16 cellular contexts compared by ENCODE assay signal in the genomic region with DNA sequence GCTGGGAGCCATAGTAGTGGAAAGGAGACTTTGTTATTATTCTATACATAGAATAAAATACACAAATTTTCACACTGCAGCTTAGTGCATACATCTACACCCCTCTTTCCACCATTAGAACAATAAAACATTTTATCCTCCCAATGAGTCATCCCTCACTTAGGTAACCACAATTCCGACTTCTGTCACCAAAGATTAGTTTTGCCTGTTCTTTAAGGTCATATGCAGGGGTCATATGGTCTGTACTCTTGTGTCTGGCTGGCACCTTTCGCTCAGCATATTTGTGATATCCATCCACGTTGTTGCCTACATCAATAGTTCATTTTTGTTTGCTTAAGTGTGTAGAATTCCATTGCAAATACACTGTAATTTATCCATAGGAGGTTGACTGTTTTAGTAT. TPM values are rescaled to one million over a fixed set of nuclear protein-coding genes. Genes with fewer than 3 reads are reported as not detected.
A peak's percentile ranks its signal among the peaks of the same experiment; 100 is the strongest.
DNase-seq lines count a peak whose midpoint lies in the region; FAIRE-seq and TF ChIP-seq lines count a peak whose summit lies in the region.
"Had no signal": no experiment of that assay in that cellular context is flagged by ENCODE, and none has a peak within 500 bp of the region (broad histone marks: within the 10 kb centered on the region; RNA-seq: fewer than 3 reads in every experiment).

No MANE protein-coding gene starts in this region.

- peaks cover 29% of the 10 kb centered on the region for H3K79me2 ChIP-seq in SK-N-SH (ENCODE audit: insufficient read depth)

- POLR2A ChIA-PET in SK-N-SH (lab: Yijun Ruan, JAX), result no interaction called here
- POLR2A ChIA-PET in activated CD4-positive, alpha-beta memory T cell treated with anti-CD3 and anti-CD28 coated beads, Interleukin-2, amount 10 ng/mL, durations not matched to agents 7 days and 5 days (lab: Charles Lee), result no interaction called here

- H3K9me3 ChIP-seq in SK-N-SH, result no peaks in the 10 kb centered on the region
- H3K9me3 ChIP-seq: gastrocnemius medialis, lower lobe of right lung had no signal

- H3K4me1 Mint-ChIP-seq in activated CD4-positive, alpha-beta memory T cell treated with anti-CD3 and anti-CD28 coated beads, Interleukin-2, amount 10 ng/mL, durations not matched to agents 7 days and 5 days, result peaks cover 30% of the 10 kb centered on the region

- no peak overlapping the region for H3K4me3 ChIP-seq in SK-N-SH (ENCODE audit: low read depth in 2 of 2, low read length in 1 of 2)
- H3K4me3 ChIP-seq in epithelial cell of esophagus (ENCODE audit: low read length), result no peak overlapping the region
- H3K4me3 ChIP-seq: gastrocnemius medialis, lower lobe of right lung had no signal

- TF ChIP-seq RAD21 in SK-N-SH (IDR thresholded peaks at IDR 0.05; ENCODE audit: low read length), result no peak

- intact Hi-C loops in cardiac septum (cut with DNase I), result loop anchor here (5.0 to 10.0 kb wide), 4 partner anchors 177 to 373 kb away; no protein-coding TSS in a partner anchor

- peaks cover 23% of the 10 kb centered on the region for H4K20me1 ChIP-seq in SK-N-SH (ENCODE audit: insufficient read depth)

- no peak overlapping the region for H3K4me3 Mint-ChIP-seq in activated CD4-positive, alpha-beta memory T cell treated with anti-CD3 and anti-CD28 coated beads, Interleukin-2, amount 10 ng/mL, durations not matched to agents 7 days and 5 days
- H3K4me3 Mint-ChIP-seq: activated naive CD4-positive, alpha-beta T cell treated with anti-CD3 and anti-CD28 coated beads for 36 hours; endodermal cell had no signal

- H3K4me1 ChIP-seq in SK-N-SH (ENCODE audit: control insufficient read depth in 1 of 2, insufficient read depth in 2 of 2, low read depth in 1 of 2, low read length in 1 of 2), result peaks cover 4 to 17% of the 10 kb centered on the region in 2 experiments; a peak in 3 of 4 replicates

- H2AFZ ChIP-seq in SK-N-SH (ENCODE audit: low read depth), result no peak overlapping the region

- peaks cover 0 to under 1% of the 10 kb centered on the region in 2 experiments for H3K36me3 ChIP-seq in SK-N-SH (replicated peaks in 1 of 2; ENCODE audit: control insufficient read depth in 1 of 2, insufficient read depth in 2 of 2, low read length in 1 of 2)
- H3K36me3 ChIP-seq: gastrocnemius medialis, lower lobe of right lung had no signal

- no peak overlapping the region for H3K4me2 ChIP-seq in SK-N-SH
- H3K4me2 ChIP-seq: KMS-11 had no signal

- FAIRE-seq in HTR-8/SVneo (lab: Jason Lieb, UNC), result no peak
- FAIRE-seq: D721Med had no signal

- no peaks in the 10 kb centered on the region for H3K9me2 ChIP-seq in SK-N-SH

- peaks cover 24% of the 10 kb centered on the region for H3K27me3 Mint-ChIP-seq in activated CD4-positive, alpha-beta memory T cell treated with anti-CD3 and anti-CD28 coated beads, Interleukin-2, amount 10 ng/mL, durations not matched to agents 7 days and 5 days

- 45% methylated on average over 3 of the region's 3 CpGs for WGBS in SK-N-SH (ENCODE audit: low lambda C conversion rate)

- H3K36me3 Mint-ChIP-seq in activated CD4-positive, alpha-beta memory T cell treated with anti-CD3 and anti-CD28 coated beads, Interleukin-2, amount 10 ng/mL, durations not matched to agents 7 days and 5 days (ENCODE audit: low read depth), result peaks cover 22% of the 10 kb centered on the region

- H3K9ac ChIP-seq in SK-N-SH, result no peak overlapping the region
- H3K9ac ChIP-seq: KMS-11 had no signal

- no peak overlapping the region for H3K27ac ChIP-seq in SK-N-SH (ENCODE audit: low read depth in 2 of 2, low read length in 1 of 2)
- H3K27ac ChIP-seq: gastrocnemius medialis, KMS-11, lower lobe of right lung had no signal

- peaks cover 9% of the 10 kb centered on the region for H3F3A ChIP-seq in SK-N-SH (replicated peaks; ENCODE audit: insufficient read depth)

- no peaks in the 10 kb centered on the region; the same call in 1 of the 2 replicates for H3K27me3 ChIP-seq in SK-N-SH (ENCODE audit: insufficient read depth)
- H3K27me3 ChIP-seq: gastrocnemius medialis had no signal

- TF ChIP-seq CTCF in SK-N-SH (IDR thresholded peaks at IDR 0.05) (no peak), epithelial cell of esophagus (IDR thresholded peaks at IDR 0.05; ENCODE audit: insufficient read depth, low read depth, low read length, missing control alignments) (no peak)

- no peak for TF ChIP-seq EP300 in SK-N-SH (IDR thresholded peaks at IDR 0.05; ENCODE audit: borderline replicate concordance in 1 of 2, low read depth in 1 of 2, low read length in 1 of 2)

- no peaks in the 10 kb centered on the region for H3K9me3 Mint-ChIP-seq in activated CD4-positive, alpha-beta memory T cell treated with anti-CD3 and anti-CD28 coated beads, Interleukin-2, amount 10 ng/mL, durations not matched to agents 7 days and 5 days
- H3K9me3 Mint-ChIP-seq: activated naive CD4-positive, alpha-beta T cell treated with anti-CD3 and anti-CD28 coated beads for 36 hours; endodermal cell had no signal

- CTCF ChIA-PET in SK-N-SH (lab: Yijun Ruan, JAX), result interaction anchor here (2.5 kb wide), 1 partner anchor 218 kb away, joined by 15 read pairs; no protein-coding TSS in a partner anchor
- CTCF ChIA-PET in activated CD4-positive, alpha-beta memory T cell treated with anti-CD3 and anti-CD28 coated beads, Interleukin-2, amount 10 ng/mL, durations not matched to agents 7 days and 5 days (lab: Charles Lee), result no interaction called here

- H3K27ac Mint-ChIP-seq in activated CD4-positive, alpha-beta memory T cell treated with anti-CD3 and anti-CD28 coated beads, Interleukin-2, amount 10 ng/mL, durations not matched to agents 7 days and 5 days, result no peak overlapping the region
- H3K27ac Mint-ChIP-seq: activated naive CD4-positive, alpha-beta T cell treated with anti-CD3 and anti-CD28 coated beads for 36 hours; endodermal cell had no signal

- peak; percentile 71 for DNase-seq in COLO829 (ENCODE audit: low spot score)
- peak; percentile 29 for DNase-seq in HTR-8/SVneo (ENCODE audit: insufficient read length, low spot score)
- no peak for DNase-seq in SK-N-SH
- peak; percentile 46 for DNase-seq in epithelial cell of esophagus (ENCODE audit: low read depth)
- no peak for DNase-seq in DMS79 treated with DMSO at 0.1 percent for 48 hours (lab: John Stamatoyannopoulos, UW)
- no peak for DNase-seq in cardiac septum (ENCODE audit: low spot score)
- DNase-seq in activated CD4-positive, alpha-beta memory T cell treated with anti-CD3 and anti-CD28 coated beads, Interleukin-2, amount 10 ng/mL, durations not matched to agents 7 days and 5 days, result no peak
- no peak for DNase-seq in epidermal melanocyte (ENCODE audit: insufficient read length, low spot score)
- DNase-seq: activated naive CD4-positive, alpha-beta T cell treated with anti-CD3 and anti-CD28 coated beads for 36 hours; central memory CD4-positive, alpha-beta T cell; endodermal cell; gastrocnemius medialis; lower lobe of right lung; NCI-H1694 treated with DMSO at 0.1 percent for 48 hours had no signal

TF ChIP-seq in SK-N-SH, 30 proteins besides CTCF, POLR2A, EP300 and RAD21 (continues in another document):
- TF ChIP-seq CHD2 (IDR thresholded peaks at IDR 0.05; ENCODE audit: low read length, partially characterized antibody) (no peak), FOSL2 (IDR thresholded peaks at IDR 0.05; ENCODE audit: borderline replicate concordance, low read depth) (peak; percentile 43; the same call in 1 of the 2 replicates), ELF1 (IDR thresholded peaks at IDR 0.05) (no peak), MXI1 (IDR thresholded peaks at IDR 0.05; ENCODE audit: low read depth, low read length) (no peak), RFX5 (IDR thresholded peaks at IDR 0.05; ENCODE audit: low read length) (no peak), TCF12 (IDR thresholded peaks at IDR 0.05) (peak; percentile 63), TEAD4 (IDR thresholded peaks at IDR 0.05; ENCODE audit: borderline replicate concordance, insufficient read depth) (no peak), NFIC (IDR thresholded peaks at IDR 0.05; ENCODE audit: borderline replicate concordance) (no peak), EZH2phosphoT487 (IDR thresholded peaks at IDR 0.05; ENCODE audit: borderline replicate concordance, low read depth) (no peak), GATA2 (CRISPR knock-in tag; IDR thresholded peaks at IDR 0.05) (no peak), MEF2A (IDR thresholded peaks at IDR 0.05; ENCODE audit: borderline replicate concordance, low read depth) (no peak), FOXM1 (IDR thresholded peaks at IDR 0.05; ENCODE audit: low read depth) (no peak), SIN3A (IDR thresholded peaks at IDR 0.05; ENCODE audit: borderline replicate concordance, low read depth, low read length) (no peak), RCOR1 (IDR thresholded peaks at IDR 0.05; ENCODE audit: low read length) (no peak), YY1 (IDR thresholded peaks at IDR 0.05; ENCODE audit: low read depth) (no peak), NRF1 (IDR thresholded peaks at IDR 0.05; ENCODE audit: low read depth, low read length) (no peak)
- TF ChIP-seq, protein P1, sequence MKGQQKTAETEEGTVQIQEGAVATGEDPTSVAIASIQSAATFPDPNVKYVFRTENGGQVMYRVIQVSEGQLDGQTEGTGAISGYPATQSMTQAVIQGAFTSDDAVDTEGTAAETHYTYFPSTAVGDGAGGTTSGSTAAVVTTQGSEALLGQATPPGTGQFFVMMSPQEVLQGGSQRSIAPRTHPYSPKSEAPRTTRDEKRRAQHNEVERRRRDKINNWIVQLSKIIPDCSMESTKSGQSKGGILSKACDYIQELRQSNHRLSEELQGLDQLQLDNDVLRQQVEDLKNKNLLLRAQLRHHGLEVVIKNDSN (IDR thresholded peaks at IDR 0.05; ENCODE audit: borderline replicate concordance, low read depth), result no peak
- TF ChIP-seq, protein P2, sequence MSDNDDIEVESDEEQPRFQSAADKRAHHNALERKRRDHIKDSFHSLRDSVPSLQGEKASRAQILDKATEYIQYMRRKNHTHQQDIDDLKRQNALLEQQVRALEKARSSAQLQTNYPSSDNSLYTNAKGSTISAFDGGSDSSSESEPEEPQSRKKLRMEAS (IDR thresholded peaks at IDR 0.05; ENCODE audit: low read depth), result no peak
- TF ChIP-seq, protein P3, sequence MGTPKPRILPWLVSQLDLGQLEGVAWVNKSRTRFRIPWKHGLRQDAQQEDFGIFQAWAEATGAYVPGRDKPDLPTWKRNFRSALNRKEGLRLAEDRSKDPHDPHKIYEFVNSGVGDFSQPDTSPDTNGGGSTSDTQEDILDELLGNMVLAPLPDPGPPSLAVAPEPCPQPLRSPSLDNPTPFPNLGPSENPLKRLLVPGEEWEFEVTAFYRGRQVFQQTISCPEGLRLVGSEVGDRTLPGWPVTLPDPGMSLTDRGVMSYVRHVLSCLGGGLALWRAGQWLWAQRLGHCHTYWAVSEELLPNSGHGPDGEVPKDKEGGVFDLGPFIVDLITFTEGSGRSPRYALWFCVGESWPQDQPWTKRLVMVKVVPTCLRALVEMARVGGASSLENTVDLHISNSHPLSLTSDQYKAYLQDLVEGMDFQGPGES (IDR thresholded peaks at IDR 0.05; ENCODE audit: low read depth, low read length), result no peak

RNA-seq across cellular contexts. Expression of a gene that starts 2.4 kb away (rescaled TPM):
- 3.2 and 3.6 TPM in 2 replicates for polyA plus RNA-seq in SK-N-SH (2012; rRNA removed)
- 5.4 and 6.1 TPM in 2 replicates for polyA plus RNA-seq in SK-N-SH (2012; cell fraction: cytosol; rRNA removed)
- 1.7 and 4.1 TPM in 2 replicates for polyA plus RNA-seq in SK-N-SH (2012; cell fraction: nucleus; rRNA removed)
- total RNA-seq in cardiac septum, result 11.0 TPM
- total RNA-seq in activated CD4-positive, alpha-beta memory T cell treated with anti-CD3 and anti-CD28 coated beads, Interleukin-2, amount 10 ng/mL, durations not matched to agents 7 days and 5 days, result 10 to 100 TPM; 17.5 to 17.6 TPM

Comparison
In these comparisons a context has a peak if more than half of its experiments do, and no peak if none do; other contexts are left out.
1. DNase-seq: peak in COLO829 (single experiment), HTR-8/SVneo (single experiment) and epithelial cell of esophagus (single experiment); none in SK-N-SH (single experiment), DMS79 treated with DMSO at 0.1 percent for 48 hours (single experiment), cardiac septum (single experiment), activated CD4-positive, alpha-beta memory T cell treated with anti-CD3 and anti-CD28 coated beads, Interleukin-2, amount 10 ng/mL, durations not matched to agents 7 days and 5 days (single experiment) and epidermal melanocyte (single experiment).